15 cellular contexts compared by ENCODE assay signal in the genomic region with DNA sequence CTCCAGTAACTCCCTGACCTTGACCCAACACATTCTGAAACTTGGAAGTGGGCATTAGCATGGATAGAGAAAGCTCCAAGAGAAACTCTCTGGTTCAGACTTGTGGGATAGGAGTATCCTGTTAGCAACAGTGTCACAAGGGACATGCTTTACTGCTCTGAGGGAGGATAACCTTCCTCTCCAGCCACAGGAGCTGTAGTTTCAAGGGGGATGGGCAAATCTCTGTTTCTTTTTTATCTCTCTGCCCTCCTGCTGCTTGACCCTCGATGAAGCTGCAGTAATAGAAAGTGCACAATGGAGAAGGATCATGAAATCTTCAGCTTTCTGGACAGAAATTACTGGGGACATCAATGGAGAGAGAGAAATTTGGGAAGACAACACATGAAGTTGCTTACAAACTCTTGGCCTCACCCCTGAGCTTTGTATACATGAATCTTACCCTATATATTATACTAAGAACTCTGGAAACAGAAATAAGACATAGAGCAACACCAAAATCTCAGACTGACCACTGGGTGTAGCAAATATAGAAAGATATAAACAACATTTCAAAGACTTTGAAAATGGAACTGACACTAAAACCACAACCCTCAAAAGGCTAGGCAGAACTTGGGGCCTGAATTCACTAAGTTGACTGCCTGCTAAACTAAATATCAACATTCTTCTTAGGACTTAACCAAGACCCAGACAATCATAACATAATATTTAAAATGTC.
DNase-seq lines count a peak whose midpoint lies in the region; ATAC-seq, FAIRE-seq and TF ChIP-seq lines count a peak whose summit lies in the region.
"Had no signal": no experiment of that assay in that cellular context is flagged by ENCODE, and none has a peak within 500 bp of the region (broad histone marks: within the 10 kb centered on the region; RNA-seq: fewer than 3 reads in every experiment).

No MANE protein-coding gene starts in this region.

- no peaks in the 10 kb centered on the region for H3K9me3 Mint-ChIP-seq in WTC11

- TF ChIP-seq POLR2A in GM12891 (IDR thresholded peaks at IDR 0.05; ENCODE audit: low read depth, low read length), result no peak

- DNase-seq in GM12891 (ENCODE audit: insufficient read length, low spot score) (no peak), WTC11 (ENCODE audit: low spot score) (no peak), DMS53 (lab: John Stamatoyannopoulos, UW) (no peak), NCI-H345 (lab: John Stamatoyannopoulos, UW) (no peak), epidermal melanocyte (ENCODE audit: insufficient read length, low spot score) (no peak)
- no peak for DNase-seq in activated CD4-positive, alpha-beta T cell treated with anti-CD3 and anti-CD28 coated beads for 1 hour
- DNase-seq: DND-41, mesenchymal stem cell, NCI-H1436, NCI-H526, psoas muscle, SIG-M5 had no signal

- POLR2A ChIA-PET in WTC11 (lab: Charles Lee), result no interaction called here

- no peak overlapping the region for H3K4me3 Mint-ChIP-seq in WTC11
- H3K4me3 Mint-ChIP-seq: stimulated activated effector memory CD8-positive, alpha-beta T cell treated with anti-CD3 and anti-CD28 coated beads, Interleukin-12 subunit alpha, Interleukin-12 subunit beta, amount 100 ng/mL, for 72 hours had no signal

- CTCF ChIA-PET in WTC11 (lab: Charles Lee), result interaction anchor here (0.5 kb wide), 1 partner anchor 903 kb away, joined by 3 read pairs; no protein-coding TSS in a partner anchor

- no peak for TF ChIP-seq CTCF in WTC11 (IDR thresholded peaks at IDR 0.05)

- H3K27me3 Mint-ChIP-seq in WTC11 (ENCODE audit: low read depth), result no peaks in the 10 kb centered on the region

- no peak overlapping the region; the same call in 1 of the 2 replicates for H3K27ac Mint-ChIP-seq in WTC11
- H3K27ac Mint-ChIP-seq: stimulated activated effector memory CD8-positive, alpha-beta T cell treated with anti-CD3 and anti-CD28 coated beads, Interleukin-12 subunit alpha, Interleukin-12 subunit beta, amount 100 ng/mL, for 72 hours had no signal

- ATAC-seq in GM19468 (IDR thresholded peaks at IDR 0.05; ENCODE audit: extremely low read depth, unreplicated experiment) (peak; percentile 62), HG02973 (IDR thresholded peaks at IDR 0.05; ENCODE audit: unreplicated experiment) (peak; percentile 65), WTC11 (0 out of 2 replicates have a peak, but pooled peaks have one; percentile 55)
- ATAC-seq: psoas muscle; stimulated activated effector memory CD8-positive, alpha-beta T cell treated with anti-CD3 and anti-CD28 coated beads, Interleukin-12 subunit alpha, Interleukin-12 subunit beta, amount 100 ng/mL, for 72 hours had no signal

- peak; percentile 63 for FAIRE-seq in GM12891 (lab: Jason Lieb, UNC)

- peaks cover 7% of the 10 kb centered on the region for H3K4me1 Mint-ChIP-seq in WTC11
- H3K4me1 Mint-ChIP-seq: stimulated activated effector memory CD8-positive, alpha-beta T cell treated with anti-CD3 and anti-CD28 coated beads, Interleukin-12 subunit alpha, Interleukin-12 subunit beta, amount 100 ng/mL, for 72 hours had no signal

- H3K36me3 Mint-ChIP-seq in WTC11, result no peaks in the 10 kb centered on the region
- H3K36me3 Mint-ChIP-seq: stimulated activated effector memory CD8-positive, alpha-beta T cell treated with anti-CD3 and anti-CD28 coated beads, Interleukin-12 subunit alpha, Interleukin-12 subunit beta, amount 100 ng/mL, for 72 hours had no signal

TF ChIP-seq in GM12891, 5 proteins besides CTCF, POLR2A, EP300 and RAD21:
- TF ChIP-seq TAF1 (IDR thresholded peaks at IDR 0.05; ENCODE audit: low read depth, low read length) (no peak), POU2F2 (IDR thresholded peaks at IDR 0.05; ENCODE audit: low read depth, low read length) (no peak), SPI1 (IDR thresholded peaks at IDR 0.05; ENCODE audit: low read depth, low read length) (no peak), POLR2AphosphoS5 (IDR thresholded peaks at IDR 0.05; ENCODE audit: low read depth, low read length) (no peak), PAX5 (IDR thresholded peaks at IDR 0.05; ENCODE audit: insufficient read depth, low read length, severe bottlenecking) (no peak)
TF ChIP-seq in GM12891: peak in this region for 0.

TF ChIP-seq in WTC11, 78 proteins besides CTCF, POLR2A, EP300 and RAD21:
- no peak for TF ChIP-seq MYBL2 (CRISPR knock-in tag; IDR thresholded peaks at IDR 0.05)
- TF ChIP-seq, protein P1, sequence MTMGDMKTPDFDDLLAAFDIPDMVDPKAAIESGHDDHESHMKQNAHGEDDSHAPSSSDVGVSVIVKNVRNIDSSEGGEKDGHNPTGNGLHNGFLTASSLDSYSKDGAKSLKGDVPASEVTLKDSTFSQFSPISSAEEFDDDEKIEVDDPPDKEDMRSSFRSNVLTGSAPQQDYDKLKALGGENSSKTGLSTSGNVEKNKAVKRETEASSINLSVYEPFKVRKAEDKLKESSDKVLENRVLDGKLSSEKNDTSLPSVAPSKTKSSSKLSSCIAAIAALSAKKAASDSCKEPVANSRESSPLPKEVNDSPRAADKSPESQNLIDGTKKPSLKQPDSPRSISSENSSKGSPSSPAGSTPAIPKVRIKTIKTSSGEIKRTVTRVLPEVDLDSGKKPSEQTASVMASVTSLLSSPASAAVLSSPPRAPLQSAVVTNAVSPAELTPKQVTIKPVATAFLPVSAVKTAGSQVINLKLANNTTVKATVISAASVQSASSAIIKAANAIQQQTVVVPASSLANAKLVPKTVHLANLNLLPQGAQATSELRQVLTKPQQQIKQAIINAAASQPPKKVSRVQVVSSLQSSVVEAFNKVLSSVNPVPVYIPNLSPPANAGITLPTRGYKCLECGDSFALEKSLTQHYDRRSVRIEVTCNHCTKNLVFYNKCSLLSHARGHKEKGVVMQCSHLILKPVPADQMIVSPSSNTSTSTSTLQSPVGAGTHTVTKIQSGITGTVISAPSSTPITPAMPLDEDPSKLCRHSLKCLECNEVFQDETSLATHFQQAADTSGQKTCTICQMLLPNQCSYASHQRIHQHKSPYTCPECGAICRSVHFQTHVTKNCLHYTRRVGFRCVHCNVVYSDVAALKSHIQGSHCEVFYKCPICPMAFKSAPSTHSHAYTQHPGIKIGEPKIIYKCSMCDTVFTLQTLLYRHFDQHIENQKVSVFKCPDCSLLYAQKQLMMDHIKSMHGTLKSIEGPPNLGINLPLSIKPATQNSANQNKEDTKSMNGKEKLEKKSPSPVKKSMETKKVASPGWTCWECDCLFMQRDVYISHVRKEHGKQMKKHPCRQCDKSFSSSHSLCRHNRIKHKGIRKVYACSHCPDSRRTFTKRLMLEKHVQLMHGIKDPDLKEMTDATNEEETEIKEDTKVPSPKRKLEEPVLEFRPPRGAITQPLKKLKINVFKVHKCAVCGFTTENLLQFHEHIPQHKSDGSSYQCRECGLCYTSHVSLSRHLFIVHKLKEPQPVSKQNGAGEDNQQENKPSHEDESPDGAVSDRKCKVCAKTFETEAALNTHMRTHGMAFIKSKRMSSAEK (CRISPR knock-in tag; IDR thresholded peaks at IDR 0.05; ENCODE audit: borderline replicate concordance), result no peak
- TF ChIP-seq GABPB1 (CRISPR knock-in tag; IDR thresholded peaks at IDR 0.05), result no peak
- no peak for TF ChIP-seq OVOL2 (CRISPR knock-in tag; IDR thresholded peaks at IDR 0.05; ENCODE audit: borderline replicate concordance)
- TF ChIP-seq, protein P2, sequence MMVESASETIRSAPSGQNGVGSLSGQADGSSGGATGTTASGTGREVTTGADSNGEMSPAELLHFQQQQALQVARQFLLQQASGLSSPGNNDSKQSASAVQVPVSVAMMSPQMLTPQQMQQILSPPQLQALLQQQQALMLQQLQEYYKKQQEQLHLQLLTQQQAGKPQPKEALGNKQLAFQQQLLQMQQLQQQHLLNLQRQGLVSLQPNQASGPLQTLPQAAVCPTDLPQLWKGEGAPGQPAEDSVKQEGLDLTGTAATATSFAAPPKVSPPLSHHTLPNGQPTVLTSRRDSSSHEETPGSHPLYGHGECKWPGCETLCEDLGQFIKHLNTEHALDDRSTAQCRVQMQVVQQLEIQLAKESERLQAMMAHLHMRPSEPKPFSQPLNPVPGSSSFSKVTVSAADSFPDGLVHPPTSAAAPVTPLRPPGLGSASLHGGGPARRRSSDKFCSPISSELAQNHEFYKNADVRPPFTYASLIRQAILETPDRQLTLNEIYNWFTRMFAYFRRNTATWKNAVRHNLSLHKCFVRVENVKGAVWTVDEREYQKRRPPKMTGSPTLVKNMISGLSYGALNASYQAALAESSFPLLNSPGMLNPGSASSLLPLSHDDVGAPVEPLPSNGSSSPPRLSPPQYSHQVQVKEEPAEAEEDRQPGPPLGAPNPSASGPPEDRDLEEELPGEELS (CRISPR knock-in tag; IDR thresholded peaks at IDR 0.05), result no peak
- TF ChIP-seq NR1H2 (CRISPR knock-in tag; IDR thresholded peaks at IDR 0.05), result no peak
- no peak for TF ChIP-seq KAT7 (CRISPR knock-in tag; IDR thresholded peaks at IDR 0.05; ENCODE audit: borderline replicate concordance)
- TF ChIP-seq HMGA2 (CRISPR knock-in tag; IDR thresholded peaks at IDR 0.05), result no peak
- no peak for TF ChIP-seq ZBTB43 (CRISPR knock-in tag; IDR thresholded peaks at IDR 0.05)
- no peak for TF ChIP-seq ZNF317 (CRISPR knock-in tag; IDR thresholded peaks at IDR 0.05; ENCODE audit: borderline replicate concordance, low read depth)
- no peak for TF ChIP-seq ZNF121 (CRISPR knock-in tag; IDR thresholded peaks at IDR 0.05)
- TF ChIP-seq USF2 (CRISPR knock-in tag; IDR thresholded peaks at IDR 0.05), result no peak
